14 cellular contexts compared by ENCODE assay signal in genomic region chr6:100035873-100036653, GRCh38. TPM values are rescaled to one million over a fixed set of nuclear protein-coding genes. Genes with fewer than 3 reads are reported as not detected.
A peak's percentile ranks its signal among the peaks of the same experiment; 100 is the strongest.
DNase-seq lines count a peak whose midpoint lies in the region; ATAC-seq and TF ChIP-seq lines count a peak whose summit lies in the region.
"Had no signal": no experiment of that assay in that cellular context is flagged by ENCODE, and none has a peak within 500 bp of the region (broad histone marks: within the 10 kb centered on the region; RNA-seq: fewer than 3 reads in every experiment).

No MANE protein-coding gene starts in this region.

- no peak overlapping the region for H3K27ac ChIP-seq in colonic mucosa

- ATAC-seq in stimulated activated naive CD8-positive, alpha-beta T cell treated with anti-CD3 and anti-CD28 coated beads, Interleukin-15, amount 100 ng/mL, for 72 hours: peak; percentile 37
- ATAC-seq in stimulated activated naive CD8-positive, alpha-beta T cell treated with anti-CD3 and anti-CD28 coated beads, Interleukin-15, Interleukin-2, amounts not matched to agents 100 U/mL and 50 U/mL, for 24 hours: no peak
- ATAC-seq in HG02884 (IDR thresholded peaks at IDR 0.05; ENCODE audit: unreplicated experiment): peak; percentile 68

- H3K27me3 Mint-ChIP-seq in stimulated activated naive CD8-positive, alpha-beta T cell treated with anti-CD3 and anti-CD28 coated beads, Interleukin-15, amount 100 ng/mL, for 72 hours: no peaks in the 10 kb centered on the region
- H3K27me3 Mint-ChIP-seq in activated CD4-positive, alpha-beta memory T cell treated with anti-CD3 and anti-CD28 coated beads, Interleukin-2, amount 10 ng/mL, durations not matched to agents 7 days and 5 days: no peaks in the 10 kb centered on the region
- H3K27me3 Mint-ChIP-seq: activated naive CD8-positive, alpha-beta T cell treated with anti-CD3 and anti-CD28 coated beads for 36 hours had no signal

- H3K4me1 ChIP-seq in colonic mucosa: no peaks in the 10 kb centered on the region

- H3K4me3 ChIP-seq in colonic mucosa: no peak overlapping the region

- no peaks in the 10 kb centered on the region for H3K36me3 Mint-ChIP-seq in activated CD4-positive, alpha-beta memory T cell treated with anti-CD3 and anti-CD28 coated beads, Interleukin-2, amount 10 ng/mL, durations not matched to agents 7 days and 5 days (ENCODE audit: low read depth)
- H3K36me3 Mint-ChIP-seq: activated naive CD8-positive, alpha-beta T cell treated with anti-CD3 and anti-CD28 coated beads for 36 hours had no signal

- intact Hi-C loops in colonic mucosa (cut with DNase I): no loop called here

- no peak for DNase-seq in stimulated activated naive CD8-positive, alpha-beta T cell treated with anti-CD3 and anti-CD28 coated beads, Interleukin-15, amount 100 ng/mL, for 72 hours
- DNase-seq in stimulated activated naive CD8-positive, alpha-beta T cell treated with anti-CD3 and anti-CD28 coated beads, Interleukin-15, Interleukin-2, amounts not matched to agents 100 U/mL and 50 U/mL, for 24 hours: no peak
- peak; percentile 18 for DNase-seq in MV-4-11 (lab: John Stamatoyannopoulos, UW)
- no peak for DNase-seq in colonic mucosa
- no peak for DNase-seq in NCI-H748 (lab: John Stamatoyannopoulos, UW; ENCODE audit: unreplicated experiment)
- DNase-seq in activated CD4-positive, alpha-beta memory T cell treated with anti-CD3 and anti-CD28 coated beads, Interleukin-2, amount 10 ng/mL, durations not matched to agents 7 days and 5 days: no peak
- DNase-seq in NCI-H1105 treated with DMSO at 0.1 percent for 48 hours (lab: John Stamatoyannopoulos, UW): no peak
- DNase-seq: activated CD4-positive, alpha-beta T cell treated with anti-CD3 and anti-CD28 coated beads, Interleukin-2, amount 50 U/mL, for 1 hour; activated naive CD8-positive, alpha-beta T cell treated with anti-CD3 and anti-CD28 coated beads for 36 hours; hippocampal formation; NCI-H446 had no signal

- POLR2A ChIA-PET in activated CD4-positive, alpha-beta memory T cell treated with anti-CD3 and anti-CD28 coated beads, Interleukin-2, amount 10 ng/mL, durations not matched to agents 7 days and 5 days (lab: Charles Lee): no interaction called here

- peaks cover 5 to 14% of the 10 kb centered on the region in 2 donors for H3K9me3 Mint-ChIP-seq in stimulated activated naive CD8-positive, alpha-beta T cell treated with anti-CD3 and anti-CD28 coated beads, Interleukin-15, amount 100 ng/mL, for 72 hours
- H3K9me3 Mint-ChIP-seq in activated CD4-positive, alpha-beta memory T cell treated with anti-CD3 and anti-CD28 coated beads, Interleukin-2, amount 10 ng/mL, durations not matched to agents 7 days and 5 days: peaks cover 10% of the 10 kb centered on the region

- H3K9me3 ChIP-seq in colonic mucosa: no peaks in the 10 kb centered on the region

- no peak for TF ChIP-seq CTCF in colonic mucosa (IDR thresholded peaks at IDR 0.05)

- no peak overlapping the region for H3K9ac ChIP-seq in colonic mucosa (ENCODE audit: low read depth in 2 of 2, low read length in 2 of 2)

- H3K4me1 Mint-ChIP-seq in stimulated activated naive CD8-positive, alpha-beta T cell treated with anti-CD3 and anti-CD28 coated beads, Interleukin-15, amount 100 ng/mL, for 72 hours: no peaks in the 10 kb centered on the region
- H3K4me1 Mint-ChIP-seq in activated CD4-positive, alpha-beta memory T cell treated with anti-CD3 and anti-CD28 coated beads, Interleukin-2, amount 10 ng/mL, durations not matched to agents 7 days and 5 days: peaks cover 7% of the 10 kb centered on the region
- H3K4me1 Mint-ChIP-seq: activated naive CD8-positive, alpha-beta T cell treated with anti-CD3 and anti-CD28 coated beads for 36 hours had no signal

- no peaks in the 10 kb centered on the region for H3K36me3 ChIP-seq in colonic mucosa

- H3K27ac Mint-ChIP-seq in stimulated activated naive CD8-positive, alpha-beta T cell treated with anti-CD3 and anti-CD28 coated beads, Interleukin-15, amount 100 ng/mL, for 72 hours: peak overlapping the region in 1 of 2 donors; percentile 30
- H3K27ac Mint-ChIP-seq in activated CD4-positive, alpha-beta memory T cell treated with anti-CD3 and anti-CD28 coated beads, Interleukin-2, amount 10 ng/mL, durations not matched to agents 7 days and 5 days: no peak overlapping the region
- H3K27ac Mint-ChIP-seq: activated naive CD8-positive, alpha-beta T cell treated with anti-CD3 and anti-CD28 coated beads for 36 hours had no signal

- CTCF ChIA-PET in activated CD4-positive, alpha-beta memory T cell treated with anti-CD3 and anti-CD28 coated beads, Interleukin-2, amount 10 ng/mL, durations not matched to agents 7 days and 5 days (lab: Charles Lee): interaction anchor here (0.7 kb wide), 1 partner anchor 10 kb away, joined by 3 read pairs; no protein-coding TSS in a partner anchor

- no peak overlapping the region for H3K4me3 Mint-ChIP-seq in stimulated activated naive CD8-positive, alpha-beta T cell treated with anti-CD3 and anti-CD28 coated beads, Interleukin-15, amount 100 ng/mL, for 72 hours
- H3K4me3 Mint-ChIP-seq in activated CD4-positive, alpha-beta memory T cell treated with anti-CD3 and anti-CD28 coated beads, Interleukin-2, amount 10 ng/mL, durations not matched to agents 7 days and 5 days: no peak overlapping the region
- H3K4me3 Mint-ChIP-seq: activated naive CD8-positive, alpha-beta T cell treated with anti-CD3 and anti-CD28 coated beads for 36 hours had no signal

- H3K27me3 ChIP-seq in colonic mucosa: no peaks in the 10 kb centered on the region

RNA-seq across cellular contexts. Expression of gene MCHR2, which starts 42.0 kb away (rescaled TPM):
- not detected for total RNA-seq in colonic mucosa
- not detected for total RNA-seq in activated CD4-positive, alpha-beta memory T cell treated with anti-CD3 and anti-CD28 coated beads, Interleukin-2, amount 10 ng/mL, durations not matched to agents 7 days and 5 days
- total RNA-seq: activated naive CD8-positive, alpha-beta T cell treated with anti-CD3 and anti-CD28 coated beads for 36 hours; mononuclear cell; skeletal muscle tissue had no signal
